Comparison of ENCODE assay signal across 26 cellular contexts in genomic region chr10:8594711-8595110, GRCh38.
"Had no signal": no experiment of that assay in that cellular context is flagged by ENCODE, and none has a peak within 500 bp of the region (broad histone marks: within the 10 kb centered on the region; RNA-seq: fewer than 3 reads in every experiment).

No MANE protein-coding gene starts in this region.

- H3K4me1 ChIP-seq: gastroesophageal sphincter, lower lobe of right lung, right lobe of liver, upper lobe of right lung had no signal

- H3K36me3 Mint-ChIP-seq: activated naive CD4-positive, alpha-beta T cell treated with anti-CD3 and anti-CD28 coated beads, Interleukin-2, amount 10 ng/mL, durations not matched to agents 7 days and 5 days; natural killer cell treated with Interleukin-12 subunit alpha and Interleukin-12 subunit beta and Interleukin-15 and Interleukin-18, amount 100 ng/mL, for 72 hours; stimulated activated effector memory CD8-positive, alpha-beta T cell treated with anti-CD3 and anti-CD28 coated beads, Interleukin-12 subunit alpha, Interleukin-12 subunit beta, amount 100 ng/mL, for 72 hours had no signal

- H3K4me3 Mint-ChIP-seq: activated CD4-positive, alpha-beta memory T cell treated with anti-CD3 and anti-CD28 coated beads, Interleukin-2, amount 10 ng/mL, durations not matched to agents 7 days and 5 days; activated CD4-positive, alpha-beta T cell treated with anti-CD3 and anti-CD28 coated beads, Interleukin-2, amount 10 ng/mL, durations not matched to agents 24 days and 14 days; activated naive CD4-positive, alpha-beta T cell treated with anti-CD3 and anti-CD28 coated beads, Interleukin-2, amount 10 ng/mL, durations not matched to agents 7 days and 5 days; activated T-cell treated with anti-CD3 and anti-CD28 coated beads, Interleukin-2, amount 50 U/mL, for 24 hours; dendritic cell treated with granulocyte-macrophage colony-stimulating factor and Interleukin-4, amounts not matched to agents 40 ng/mL and 50 ng/mL, for 4 days; endodermal cell; natural killer cell treated with Interleukin-12 subunit alpha and Interleukin-12 subunit beta and Interleukin-15 and Interleukin-18, amount 100 ng/mL, for 72 hours; stimulated activated effector memory CD8-positive, alpha-beta T cell treated with anti-CD3 and anti-CD28 coated beads, Interleukin-12 subunit alpha, Interleukin-12 subunit beta, amount 100 ng/mL, for 72 hours; stimulated activated naive CD8-positive, alpha-beta T cell treated with anti-CD3 and anti-CD28 coated beads, Interleukin-15, Interleukin-2, amounts not matched to agents 100 ng/mL and 50 ng/mL, for 24 hours; T-helper 17 cell had no signal

- H3K4me3 ChIP-seq: gastroesophageal sphincter, lower lobe of right lung, mucosa of descending colon, right lobe of liver, upper lobe of right lung had no signal

- H3K4me1 Mint-ChIP-seq: activated CD4-positive, alpha-beta memory T cell treated with anti-CD3 and anti-CD28 coated beads, Interleukin-2, amount 10 ng/mL, durations not matched to agents 7 days and 5 days; activated CD4-positive, alpha-beta T cell treated with anti-CD3 and anti-CD28 coated beads, Interleukin-2, amount 10 ng/mL, durations not matched to agents 24 days and 14 days; activated naive CD4-positive, alpha-beta T cell treated with anti-CD3 and anti-CD28 coated beads, Interleukin-2, amount 10 ng/mL, durations not matched to agents 7 days and 5 days; endodermal cell; stimulated activated effector memory CD8-positive, alpha-beta T cell treated with anti-CD3 and anti-CD28 coated beads, Interleukin-12 subunit alpha, Interleukin-12 subunit beta, amount 100 ng/mL, for 72 hours; T-helper 17 cell had no signal

- H3K27ac Mint-ChIP-seq: activated CD4-positive, alpha-beta memory T cell treated with anti-CD3 and anti-CD28 coated beads, Interleukin-2, amount 10 ng/mL, durations not matched to agents 7 days and 5 days; activated CD4-positive, alpha-beta T cell treated with anti-CD3 and anti-CD28 coated beads, Interleukin-2, amount 10 ng/mL, durations not matched to agents 24 days and 14 days; activated naive CD4-positive, alpha-beta T cell treated with anti-CD3 and anti-CD28 coated beads, Interleukin-2, amount 10 ng/mL, durations not matched to agents 7 days and 5 days; activated T-cell treated with anti-CD3 and anti-CD28 coated beads, Interleukin-2, amount 50 U/mL, for 24 hours; dendritic cell treated with granulocyte-macrophage colony-stimulating factor and Interleukin-4, amounts not matched to agents 40 ng/mL and 50 ng/mL, for 4 days; endodermal cell; natural killer cell treated with Interleukin-12 subunit alpha and Interleukin-12 subunit beta and Interleukin-15 and Interleukin-18, amount 100 ng/mL, for 72 hours; stimulated activated effector memory CD8-positive, alpha-beta T cell treated with anti-CD3 and anti-CD28 coated beads, Interleukin-12 subunit alpha, Interleukin-12 subunit beta, amount 100 ng/mL, for 72 hours; stimulated activated naive CD8-positive, alpha-beta T cell treated with anti-CD3 and anti-CD28 coated beads, Interleukin-15, Interleukin-2, amounts not matched to agents 100 ng/mL and 50 ng/mL, for 24 hours; T-helper 17 cell had no signal

- FAIRE-seq: astrocyte had no signal

- DNase-seq: activated CD4-positive, alpha-beta memory T cell treated with anti-CD3 and anti-CD28 coated beads, Interleukin-2, amount 10 ng/mL, durations not matched to agents 7 days and 5 days; activated CD4-positive, alpha-beta T cell treated with anti-CD3 and anti-CD28 coated beads, Interleukin-2, amount 10 ng/mL, durations not matched to agents 24 days and 14 days; activated CD4-positive, CD25-positive, alpha-beta regulatory T cell treated with anti-CD3 and anti-CD28 coated beads, Interleukin-2, amount 50 U/mL, for 72 hours; activated CD8-positive, alpha-beta memory T cell treated with anti-CD3 and anti-CD28 coated beads, Interleukin-2, amount 50 U/mL, for 48 hours; activated gamma-delta T cell; activated naive CD4-positive, alpha-beta T cell treated with anti-CD3 and anti-CD28 coated beads, Interleukin-2, amount 10 ng/mL, durations not matched to agents 7 days and 5 days; activated T-cell treated with anti-CD3 and anti-CD28 coated beads, Interleukin-2, amount 50 U/mL, for 24 hours; amniotic stem cell; brain microvascular endothelial cell; central memory CD4-positive, alpha-beta T cell; endodermal cell; hippocampal formation; lower lobe of right lung; mesendoderm; mucosa of descending colon; right lobe of liver; stimulated activated CD4-positive, alpha-beta T cell treated with anti-CD3 and anti-CD28 coated beads, Interleukin-4, amount 100 ng/mL, for 24 hours; T-helper 17 cell; T1000; upper lobe of right lung had no signal

- H3K27me3 ChIP-seq: brain microvascular endothelial cell, gastroesophageal sphincter, right lobe of liver, upper lobe of right lung had no signal

- H3K27ac ChIP-seq: brain microvascular endothelial cell, gastroesophageal sphincter, lower lobe of right lung, right lobe of liver, upper lobe of right lung had no signal

- H3K9me3 Mint-ChIP-seq: activated CD4-positive, alpha-beta T cell treated with anti-CD3 and anti-CD28 coated beads, Interleukin-2, amount 10 ng/mL, durations not matched to agents 24 days and 14 days; activated naive CD4-positive, alpha-beta T cell treated with anti-CD3 and anti-CD28 coated beads, Interleukin-2, amount 10 ng/mL, durations not matched to agents 7 days and 5 days; activated T-cell treated with anti-CD3 and anti-CD28 coated beads, Interleukin-2, amount 50 U/mL, for 24 hours; dendritic cell treated with granulocyte-macrophage colony-stimulating factor and Interleukin-4, amounts not matched to agents 40 ng/mL and 50 ng/mL, for 4 days; endodermal cell; natural killer cell treated with Interleukin-12 subunit alpha and Interleukin-12 subunit beta and Interleukin-15 and Interleukin-18, amount 100 ng/mL, for 72 hours; stimulated activated effector memory CD8-positive, alpha-beta T cell treated with anti-CD3 and anti-CD28 coated beads, Interleukin-12 subunit alpha, Interleukin-12 subunit beta, amount 100 ng/mL, for 72 hours; stimulated activated naive CD8-positive, alpha-beta T cell treated with anti-CD3 and anti-CD28 coated beads, Interleukin-15, Interleukin-2, amounts not matched to agents 100 ng/mL and 50 ng/mL, for 24 hours had no signal

- H3K9me3 ChIP-seq: gastroesophageal sphincter, lower lobe of right lung, mucosa of descending colon, right lobe of liver, upper lobe of right lung had no signal

- H3K36me3 ChIP-seq: brain microvascular endothelial cell, gastroesophageal sphincter, lower lobe of right lung, right lobe of liver, upper lobe of right lung had no signal

- H3K27me3 Mint-ChIP-seq: dendritic cell treated with granulocyte-macrophage colony-stimulating factor and Interleukin-4, amounts not matched to agents 40 ng/mL and 50 ng/mL, for 4 days had no signal
